Comparison of ENCODE assay signal across 15 cellular contexts in genomic region chr22:27682438-27682837, GRCh38.
DNase-seq lines count a peak whose midpoint lies in the region; TF ChIP-seq lines count a peak whose summit lies in the region.
"Had no signal": no experiment of that assay in that cellular context is flagged by ENCODE, and none has a peak within 500 bp of the region (broad histone marks: within the 10 kb centered on the region; RNA-seq: fewer than 3 reads in every experiment).

No MANE protein-coding gene starts in this region.

- H3K27ac ChIP-seq in dorsolateral prefrontal cortex = peak overlapping the region in 7 of 59 donors; percentile 21 to 98 (median 29)
- H3K27ac ChIP-seq: esophagus squamous epithelium had no signal

- DNase-seq in AG09309 (ENCODE audit: low read depth) (no peak), HuH-7 (ENCODE audit: low spot score) (peak; percentile 63), astrocyte of the spinal cord (ENCODE audit: low read depth, low spot score) (no peak), iPS-NIHi7 (ENCODE audit: extremely low spot score) (peak; percentile 76), dorsolateral prefrontal cortex (no peak), dedifferentiated amniotic fluid mesenchymal stem cell (ENCODE audit: extremely low spot score) (no peak)
- no peak for DNase-seq in stimulated activated naive CD4-positive, alpha-beta T cell (lab: John Stamatoyannopoulos, UW)
- no peak for DNase-seq in activated CD4-positive, CD25-positive, alpha-beta regulatory T cell (lab: John Stamatoyannopoulos, UW)
- DNase-seq: activated CD8-positive, alpha-beta T cell treated with anti-CD3 and anti-CD28 coated beads for 36 hours; activated naive CD4-positive, alpha-beta T cell treated with Interleukin-2 at 50 U/mL for 16 hours; AML-193; central memory CD4-positive, alpha-beta T cell; esophagus squamous epithelium; NCI-H2029 treated with DMSO at 0.1 percent for 48 hours; OCI-M1 had no signal

- intact Hi-C loops in dorsolateral prefrontal cortex (cut with DNase I) = no loop called here

- H3K4me3 ChIP-seq in AG09309 (ENCODE audit: control insufficient read depth, low read depth, low read length) = no peak overlapping the region
- H3K4me3 ChIP-seq in astrocyte of the spinal cord (ENCODE audit: low read depth, low read length) = no peak overlapping the region
- no peak overlapping the region for H3K4me3 ChIP-seq in dorsolateral prefrontal cortex
- H3K4me3 ChIP-seq: esophagus squamous epithelium had no signal

- in situ Hi-C loops in astrocyte of the spinal cord (cut with HindIII; ENCODE audit: low sequenced_read_pairs) = no loop called here

- peak; percentile 27 for TF ChIP-seq CTCF in AG09309 (IDR thresholded peaks at IDR 0.05; ENCODE audit: control insufficient read depth, insufficient read depth, low read depth, low read length, missing control alignments)
- TF ChIP-seq CTCF in astrocyte of the spinal cord (IDR thresholded peaks at IDR 0.05; ENCODE audit: low read depth, low read length) = peak; percentile 32
- peak in 1 of 56 donors; percentile 10 for TF ChIP-seq CTCF in dorsolateral prefrontal cortex (IDR thresholded peaks at IDR 0.05 in 54 of 56, conservative IDR thresholded peaks at IDR 0.05 in 2 of 56; ENCODE audit: low read depth in 1 of 56, partially characterized antibody in 56 of 56)

- no peaks in the 10 kb centered on the region for H3K27me3 ChIP-seq in dorsolateral prefrontal cortex
- H3K27me3 ChIP-seq: esophagus squamous epithelium had no signal

Comparison
In these comparisons a context has a peak if more than half of its experiments do, and no peak if none do; other contexts are left out.
1. DNase-seq: peak in HuH-7 (single experiment) and iPS-NIHi7 (single experiment); none in AG09309 (single experiment), astrocyte of the spinal cord (single experiment), dorsolateral prefrontal cortex (0 of 10), dedifferentiated amniotic fluid mesenchymal stem cell (single experiment), stimulated activated naive CD4-positive, alpha-beta T cell (0 of 6) and activated CD4-positive, CD25-positive, alpha-beta regulatory T cell (0 of 4).